Comparison of ENCODE assay signal across 14 cellular contexts in the genomic region with DNA sequence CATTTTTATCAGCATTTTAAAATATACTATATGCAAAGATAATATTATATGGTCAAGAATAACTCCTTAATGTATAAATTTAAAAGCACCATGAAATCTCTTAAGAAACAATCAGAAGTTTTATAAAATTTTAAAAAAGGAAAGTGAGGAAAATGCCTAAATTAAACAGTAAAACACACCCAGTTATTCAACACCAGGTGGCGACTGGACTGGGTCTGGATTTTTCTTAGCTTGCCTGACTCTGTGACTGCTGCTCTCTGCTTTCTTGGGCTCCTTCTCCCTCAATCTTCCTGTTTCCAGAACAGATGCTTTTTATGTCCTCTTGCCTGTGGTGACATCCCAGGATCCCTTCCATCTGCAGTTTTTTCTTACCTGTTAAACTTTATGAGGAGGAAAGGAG.
DNase-seq lines count a peak whose midpoint lies in the region; ATAC-seq and TF ChIP-seq lines count a peak whose summit lies in the region.
"Had no signal": no experiment of that assay in that cellular context is flagged by ENCODE, and none has a peak within 500 bp of the region (broad histone marks: within the 10 kb centered on the region; RNA-seq: fewer than 3 reads in every experiment).

No MANE protein-coding gene starts in this region.

- H3K27me3 ChIP-seq in BE2C (no peaks in the 10 kb centered on the region), endodermal cell (ENCODE audit: control insufficient read depth, insufficient read depth, low read length, poor library complexity, severe bottlenecking) (no peaks in the 10 kb centered on the region), neural cell (ENCODE audit: insufficient read depth, low read depth, low read length) (no peaks in the 10 kb centered on the region)

- TF ChIP-seq CTCF in BE2C (IDR thresholded peaks at IDR 0.05; ENCODE audit: low read depth, low read length) (peak; percentile 52), endodermal cell (conservative IDR thresholded peaks at IDR 0.05) (peak; percentile 62), neural cell (IDR thresholded peaks at IDR 0.05; ENCODE audit: poor library complexity, severe bottlenecking) (peak; percentile 38), omental fat pad (IDR thresholded peaks at IDR 0.05) (no peak)

- H2AFZ ChIP-seq in neural cell (ENCODE audit: low read depth, low read length) = no peak overlapping the region

- ATAC-seq in HG03460 (IDR thresholded peaks at IDR 0.05; ENCODE audit: unreplicated experiment) (no peak), HG02588 (IDR thresholded peaks at IDR 0.05; ENCODE audit: unreplicated experiment) (no peak), omental fat pad (ENCODE audit: low FRiP score) (no peak)
- ATAC-seq: effector memory CD8-positive, alpha-beta T cell; psoas muscle had no signal

- H3K9me3 Mint-ChIP-seq in endodermal cell = no peaks in the 10 kb centered on the region
- H3K9me3 Mint-ChIP-seq: effector memory CD8-positive, alpha-beta T cell had no signal

- no peak overlapping the region for H3K27ac Mint-ChIP-seq in endodermal cell
- H3K27ac Mint-ChIP-seq: effector memory CD8-positive, alpha-beta T cell had no signal

- H3K36me3 ChIP-seq in BE2C (no peaks in the 10 kb centered on the region), endodermal cell (ENCODE audit: control insufficient read depth, insufficient read depth, low read length) (no peaks in the 10 kb centered on the region), neural cell (ENCODE audit: insufficient read depth, low read length) (no peaks in the 10 kb centered on the region)

- H3K9me2 ChIP-seq in neural cell (ENCODE audit: insufficient read depth, low read length) = no peaks in the 10 kb centered on the region

- H3K36me3 Mint-ChIP-seq in endodermal cell (ENCODE audit: low read depth) = no peaks in the 10 kb centered on the region

- no peaks in the 10 kb centered on the region for H3K4me1 Mint-ChIP-seq in endodermal cell

- no peaks in the 10 kb centered on the region for H3K27me3 Mint-ChIP-seq in endodermal cell (ENCODE audit: insufficient read depth)
- H3K27me3 Mint-ChIP-seq: effector memory CD8-positive, alpha-beta T cell had no signal

- 59 to 67% methylated on average over 1 of the region's 1 CpG for WGBS in endodermal cell (ENCODE audit: insufficient coverage in 1 of 2, insufficient read length in 1 of 2), 2 experiments

- 0 out of 2 replicates have a peak, but pooled peaks cover 4% of the 10 kb centered on the region for H3K4me1 ChIP-seq in BE2C
- H3K4me1 ChIP-seq in endodermal cell (ENCODE audit: control insufficient read depth, insufficient read depth, low read length) = no peaks in the 10 kb centered on the region
- H3K4me1 ChIP-seq: psoas muscle had no signal

- H3K4me2 ChIP-seq in neural cell (ENCODE audit: low read length) = peak overlapping the region; percentile 20

- no peak for TF ChIP-seq RAD21 in neural cell (conservative IDR thresholded peaks at IDR 0.05)

- H3F3A ChIP-seq in neural cell (ENCODE audit: insufficient read depth, low read length, poor library complexity, severe bottlenecking) = no peaks in the 10 kb centered on the region

- DNase-seq in BE2C (no peak), LHCN-M2 (ENCODE audit: low read depth) (peak; percentile 38), endodermal cell (no peak), NCI-H1930 (lab: John Stamatoyannopoulos, UW) (no peak), omental fat pad (ENCODE audit: low spot score) (no peak)
- DNase-seq: activated naive CD4-positive, alpha-beta T cell; effector memory CD8-positive, alpha-beta T cell; kidney glomerular epithelial cell; NCI-H1092 treated with DMSO at 0.1 percent for 48 hours; psoas muscle; stimulated activated CD4-positive, alpha-beta T cell treated with anti-CD3 and anti-CD28 coated beads, Interleukin-15, amount 100 ng/mL, for 24 hours had no signal

- H3K27ac ChIP-seq in endodermal cell (ENCODE audit: low read depth, low read length) = no peak overlapping the region
- H3K27ac ChIP-seq in neural cell (ENCODE audit: low read length) = no peak overlapping the region
- H3K27ac ChIP-seq: psoas muscle had no signal

- TF ChIP-seq EP300 in neural cell (conservative IDR thresholded peaks at IDR 0.05; ENCODE audit: poor library complexity, severe bottlenecking) = no peak

- H3K9me3 ChIP-seq in BE2C = no peaks in the 10 kb centered on the region
- no peaks in the 10 kb centered on the region for H3K9me3 ChIP-seq in endodermal cell (ENCODE audit: control insufficient read depth, low read length)
- H3K9me3 ChIP-seq in neural cell (ENCODE audit: low read length) = no peaks in the 10 kb centered on the region
- H3K9me3 ChIP-seq: psoas muscle had no signal

- no peak overlapping the region for H3K4me3 Mint-ChIP-seq in endodermal cell
- H3K4me3 Mint-ChIP-seq: effector memory CD8-positive, alpha-beta T cell had no signal

- no peaks in the 10 kb centered on the region for H4K20me1 ChIP-seq in neural cell (ENCODE audit: insufficient read depth)

- H3K4me3 ChIP-seq in BE2C (ENCODE audit: low read depth, low read length) (no peak overlapping the region), endodermal cell (ENCODE audit: low read length) (no peak overlapping the region), neural cell (ENCODE audit: low read length) (no peak overlapping the region)
- H3K4me3 ChIP-seq: psoas muscle had no signal

- H3K9ac ChIP-seq in endodermal cell (ENCODE audit: extremely low read depth, low read length, poor library complexity, severe bottlenecking) = no peak overlapping the region
- H3K9ac ChIP-seq in neural cell (ENCODE audit: low read length) = no peak overlapping the region

- no peaks in the 10 kb centered on the region for H3K79me2 ChIP-seq in neural cell (replicated peaks; ENCODE audit: insufficient read depth, low read length)

TF ChIP-seq in neural cell, 6 proteins besides CTCF, POLR2A, EP300 and RAD21:
- TF ChIP-seq SMC3 (conservative IDR thresholded peaks at IDR 0.05; ENCODE audit: poor library complexity) = peak; percentile 44
- no peak for TF ChIP-seq MXI1 (conservative IDR thresholded peaks at IDR 0.05; ENCODE audit: poor library complexity, severe bottlenecking)
TF ChIP-seq in neural cell: peak in this region for 1.

Comparison
In these comparisons a context has a peak if more than half of its experiments do, and no peak if none do; other contexts are left out.
1. CTCF ChIP-seq: peak in BE2C (single experiment), endodermal cell (single experiment) and neural cell (single experiment); none in omental fat pad (0 of 3).